In genomic region chr1:25608488-25609178, GRCh38 we compare ENCODE assay signal across 8 cellular contexts. TPM values are rescaled to one million over a fixed set of nuclear protein-coding genes. Genes with fewer than 3 reads are reported as not detected.
A peak's percentile ranks its signal among the peaks of the same experiment; 100 is the strongest.
DNase-seq lines count a peak whose midpoint lies in the region; ATAC-seq and TF ChIP-seq lines count a peak whose summit lies in the region.

No MANE protein-coding gene starts in this region.

- peak; percentile 64 for DNase-seq in NK-92 treated with Interleukin-12 subunit alpha and Interleukin-12 subunit beta, amount 100 ng/mL, for 24 hours (lab: John Stamatoyannopoulos, UW)
- DNase-seq in NK-92 (lab: John Stamatoyannopoulos, UW; ENCODE audit: unreplicated experiment): no peak
- peak; percentile 77 for DNase-seq in HuH-7.5 (ENCODE audit: low spot score)
- peak; percentile 25 for DNase-seq in Panc1 (ENCODE audit: low read depth, low spot score)
- DNase-seq in activated T-cell treated with anti-CD3 and anti-CD28 coated beads for 48 hours (ENCODE audit: low read depth): peak; percentile 82
- DNase-seq in naive thymus-derived CD8-positive, alpha-beta T cell: peak; percentile 76 to 93 (median 82)

- peaks cover 4 to 23% (median 11%) of the 10 kb centered on the region in 4 donors for H3K4me1 Mint-ChIP-seq in naive thymus-derived CD8-positive, alpha-beta T cell
- peaks cover 6% of the 10 kb centered on the region for H3K4me1 Mint-ChIP-seq in stimulated activated memory B cell treated with anti-CD40 and anti-IgM and Interleukin-4, amounts not matched to agents 10 μg/mL and 1 μg/mL and 100 μg/mL, for 72 hours

- H3K36me3 ChIP-seq in Panc1 (ENCODE audit: control insufficient read depth, insufficient read depth, low read length): no peaks in the 10 kb centered on the region

- peaks cover 14% of the 10 kb centered on the region for H3K4me1 ChIP-seq in Panc1 (ENCODE audit: control insufficient read depth, insufficient read depth, low read length)

- intact Hi-C loops in Panc1 (cut with micrococcal nuclease; ENCODE audit: unreplicated experiment): no loop called here

- POLR2A ChIA-PET in Panc1 (lab: Charles Lee): interaction anchor here (0.6 kb wide), 3 partner anchors 8 to 192 kb away, joined by 3 to 4 read pairs (median 3); no protein-coding TSS in a partner anchor
- POLR2A ChIA-PET in naive thymus-derived CD8-positive, alpha-beta T cell (lab: Charles Lee): interaction anchor here (0.5 to 2.8 kb wide), 20 partner anchors 9 to 293 kb away, joined by 3 to 22 read pairs (median 5); partner anchors contain the start of genes LDLRAP1, MTFR1L and SELENON

- no peaks in the 10 kb centered on the region for H3K9me3 ChIP-seq in Panc1 (ENCODE audit: control insufficient read depth, insufficient read depth, low read depth, low read length)

- no peaks in the 10 kb centered on the region for H3K9me3 Mint-ChIP-seq in naive thymus-derived CD8-positive, alpha-beta T cell
- H3K9me3 Mint-ChIP-seq in stimulated activated memory B cell treated with anti-CD40 and anti-IgM and Interleukin-4, amounts not matched to agents 10 μg/mL and 1 μg/mL and 100 μg/mL, for 72 hours: no peaks in the 10 kb centered on the region

- BruUV-seq in Panc1 (replicated peaks; lab: Mats Ljungman, UMichigan): no TSS peak

- ATAC-seq in Panc1: peak; percentile 93
- ATAC-seq in esophagus mucosa: peak; percentile 77
- ATAC-seq in naive thymus-derived CD8-positive, alpha-beta T cell: peak; percentile 99 to 100
- peak; percentile 94 for ATAC-seq in stimulated activated memory B cell treated with anti-CD40 and anti-IgM and Interleukin-4, amounts not matched to agents 10 μg/mL and 1 μg/mL and 100 μg/mL, for 72 hours

- peak; percentile 76 for TF ChIP-seq CTCF in Panc1 (IDR thresholded peaks at IDR 0.05)

- in situ Hi-C loops in Panc1 (cut with HindIII; ENCODE audit: low pct_unique_long_range_greater_than_20kb, low sequenced_read_pairs): no loop called here

- H3K27ac Mint-ChIP-seq in naive thymus-derived CD8-positive, alpha-beta T cell: peak overlapping the region in 4 of 10 donors; percentile 5 to 80 (median 56)
- no peak overlapping the region for H3K27ac Mint-ChIP-seq in stimulated activated memory B cell treated with anti-CD40 and anti-IgM and Interleukin-4, amounts not matched to agents 10 μg/mL and 1 μg/mL and 100 μg/mL, for 72 hours

- H3K36me3 Mint-ChIP-seq in naive thymus-derived CD8-positive, alpha-beta T cell: no peaks in the 10 kb centered on the region
- H3K36me3 Mint-ChIP-seq in stimulated activated memory B cell treated with anti-CD40 and anti-IgM and Interleukin-4, amounts not matched to agents 10 μg/mL and 1 μg/mL and 100 μg/mL, for 72 hours: no peaks in the 10 kb centered on the region

- H3K27ac ChIP-seq in Panc1 (ENCODE audit: low read length): no peak overlapping the region

- peaks cover 0 to 5% (median 0%) of the 10 kb centered on the region in 5 donors for H3K27me3 Mint-ChIP-seq in naive thymus-derived CD8-positive, alpha-beta T cell
- peaks cover 46% of the 10 kb centered on the region for H3K27me3 Mint-ChIP-seq in stimulated activated memory B cell treated with anti-CD40 and anti-IgM and Interleukin-4, amounts not matched to agents 10 μg/mL and 1 μg/mL and 100 μg/mL, for 72 hours

- CTCF ChIA-PET in Panc1 (lab: Charles Lee): interaction anchor here (0.5 to 1.1 kb wide), 5 partner anchors 33 to 314 kb away, joined by 3 to 8 read pairs (median 4); no protein-coding TSS in a partner anchor

- peak overlapping the region; percentile 5 to 74 (median 32) for H3K4me3 Mint-ChIP-seq in naive thymus-derived CD8-positive, alpha-beta T cell
- H3K4me3 Mint-ChIP-seq in stimulated activated memory B cell treated with anti-CD40 and anti-IgM and Interleukin-4, amounts not matched to agents 10 μg/mL and 1 μg/mL and 100 μg/mL, for 72 hours: peak overlapping the region; percentile 19

- peaks cover 27% of the 10 kb centered on the region for H3K27me3 ChIP-seq in Panc1 (ENCODE audit: control insufficient read depth, insufficient read depth, low read length)

- H3K4me3 ChIP-seq in Panc1 (ENCODE audit: low read depth in 2 of 2, low read length in 2 of 2): peak overlapping the region; percentile 30 to 37

RNA-seq across cellular contexts. Expression of gene MAN1C1, which starts 8.0 kb away (rescaled TPM):
- total RNA-seq in Panc1 (2021; ENCODE audit: unreplicated experiment): 1.5 TPM
- polyA plus RNA-seq in Panc1 (2012; ENCODE audit: insufficient read length): 1.8 TPM
- total RNA-seq in esophagus mucosa: 2.6 TPM
- 10 to 100 TPM; 46.0 to 47.2 TPM for total RNA-seq in naive thymus-derived CD8-positive, alpha-beta T cell
- 10 to 100 TPM; 11.3 to 48.3 (median 11.7) TPM for polyA plus RNA-seq in naive thymus-derived CD8-positive, alpha-beta T cell

Comparison
In these comparisons a context has a peak if more than half of its experiments do, and no peak if none do; other contexts are left out.
1. RNA of gene MAN1C1, which starts 8.0 kb away (total RNA-seq): 46.0 to 47.2 TPM in naive thymus-derived CD8-positive, alpha-beta T cell; 2.6 TPM in esophagus mucosa (single experiment) and 1.5 TPM in Panc1 (single experiment); every median in the first group is over 10 times any median in the second.
2. Peak in every context shown above with its lines, with median percentiles within 50 percentile points of each other: ATAC-seq.